ENCODE assay signal across 8 cellular contexts in the genomic region with DNA sequence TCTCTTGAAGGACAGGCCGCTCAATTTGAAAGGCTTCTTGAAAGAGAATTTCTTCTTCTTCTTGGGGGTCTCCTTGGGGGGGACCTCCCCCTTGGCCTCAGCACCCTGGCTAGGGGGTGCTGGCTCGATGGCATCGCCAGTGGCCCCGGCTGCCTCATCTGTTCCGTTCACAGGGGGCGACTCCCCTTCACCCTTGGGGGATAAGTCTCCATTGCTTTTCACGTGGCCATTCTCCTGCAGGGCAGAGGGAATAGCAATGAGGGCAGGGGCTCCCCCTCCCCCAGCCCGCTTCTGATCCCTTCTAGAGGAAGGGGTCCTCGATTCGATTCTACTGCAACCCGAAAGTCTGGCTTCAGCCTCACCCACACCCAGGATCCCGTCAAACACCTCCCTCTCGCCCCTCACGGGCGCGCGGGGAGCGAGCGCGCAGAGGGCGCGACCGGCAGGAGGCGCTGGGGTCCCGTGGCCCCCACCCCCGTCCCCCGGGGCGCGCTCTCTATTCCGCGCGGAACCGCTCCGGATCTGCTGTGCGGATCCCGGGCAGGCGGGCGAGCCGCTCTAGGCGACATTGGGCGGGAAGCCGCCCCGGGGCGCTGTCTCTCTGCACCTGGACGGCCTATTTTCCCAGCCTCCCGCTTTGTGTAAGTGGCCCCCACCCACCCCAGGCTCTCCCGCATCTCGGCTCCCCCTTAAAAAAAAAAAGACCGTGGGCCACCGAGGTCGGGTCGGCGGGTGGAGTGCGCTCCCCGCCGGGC. TPM values are rescaled to one million over a fixed set of nuclear protein-coding genes. Genes with fewer than 3 reads are reported as not detected.
A peak's percentile ranks its signal among the peaks of the same experiment; 100 is the strongest.
DNase-seq lines count a peak whose midpoint lies in the region; ATAC-seq and TF ChIP-seq lines count a peak whose summit lies in the region.

No MANE protein-coding gene starts in this region.

- peaks cover 37% of the 10 kb centered on the region for H3K36me3 Mint-ChIP-seq in activated naive CD4-positive, alpha-beta T cell treated with anti-CD3 and anti-CD28 coated beads, Interleukin-2, amount 10 ng/mL, durations not matched to agents 7 days and 5 days

- H3K27me3 Mint-ChIP-seq in activated naive CD4-positive, alpha-beta T cell treated with anti-CD3 and anti-CD28 coated beads, Interleukin-2, amount 10 ng/mL, durations not matched to agents 7 days and 5 days, result peaks cover 23% of the 10 kb centered on the region

- H3K27me3 ChIP-seq in heart right ventricle, result peaks cover 0 to 11% (median 0%) of the 10 kb centered on the region in 7 donors
- H3K27me3 ChIP-seq in psoas muscle (ENCODE audit: insufficient read depth in 3 of 3, low read length in 2 of 3), result no peaks in the 10 kb centered on the region

- POLR2A ChIA-PET in RWPE1 (lab: Yijun Ruan, JAX; ENCODE audit: low non-redundant PET), result interaction anchor here (1.4 kb wide), 1 partner anchor 59 kb away, joined by 3 read pairs; a partner anchor contains a TSS

- DNase-seq in DMS53 (lab: John Stamatoyannopoulos, UW), result peak; percentile 79
- DNase-seq in RWPE1 (ENCODE audit: low spot score), result peak; percentile 41
- peak; percentile 76 for DNase-seq in activated naive CD4-positive, alpha-beta T cell treated with anti-CD3 and anti-CD28 coated beads, Interleukin-2, amount 10 ng/mL, durations not matched to agents 7 days and 5 days
- DNase-seq in heart right ventricle, result peak in 1 of 2 donors; percentile 63
- DNase-seq in psoas muscle, result peak; percentile 57 to 61
- DNase-seq in T1000 (lab: John Stamatoyannopoulos, UW), result no peak

- intact Hi-C loops in heart right ventricle (cut with DNase I) (loop anchor here in 1 of 10 donors (5.0 kb wide), 1 partner anchor 57 kb away; a partner anchor contains a TSS), psoas muscle (cut with DNase I) (no loop called here)

- peak overlapping the region; percentile 89 for H3K4me3 Mint-ChIP-seq in activated naive CD4-positive, alpha-beta T cell treated with anti-CD3 and anti-CD28 coated beads, Interleukin-2, amount 10 ng/mL, durations not matched to agents 7 days and 5 days

- peaks cover 46% of the 10 kb centered on the region for H3K4me1 Mint-ChIP-seq in activated naive CD4-positive, alpha-beta T cell treated with anti-CD3 and anti-CD28 coated beads, Interleukin-2, amount 10 ng/mL, durations not matched to agents 7 days and 5 days

- ATAC-seq in HG02678 (IDR thresholded peaks at IDR 0.05; ENCODE audit: unreplicated experiment) (peak; percentile 25), heart right ventricle (peak; percentile 42 to 63 (median 52)), psoas muscle (peak; percentile 35 to 65 (median 52)), GM21526 (IDR thresholded peaks at IDR 0.05; ENCODE audit: low FRiP score, unreplicated experiment) (no peak)

- H3K36me3 ChIP-seq in heart right ventricle (peaks cover 0 to 45% (median 27%) of the 10 kb centered on the region in 9 donors), psoas muscle (ENCODE audit: insufficient read depth in 1 of 2, low read depth in 1 of 2) (peaks cover 0 to 27% of the 10 kb centered on the region in 2 donors)

- no peaks in the 10 kb centered on the region for H3K9me3 ChIP-seq in heart right ventricle
- no peaks in the 10 kb centered on the region for H3K9me3 ChIP-seq in psoas muscle

- peak overlapping the region; percentile 73 for H3K27ac Mint-ChIP-seq in activated naive CD4-positive, alpha-beta T cell treated with anti-CD3 and anti-CD28 coated beads, Interleukin-2, amount 10 ng/mL, durations not matched to agents 7 days and 5 days

- CTCF ChIA-PET in RWPE1 (lab: Yijun Ruan, JAX), result interaction anchor here (1.2 kb wide), 2 partner anchors 66 to 93 kb away, joined by 3 to 4 read pairs; no protein-coding TSS in a partner anchor
- CTCF ChIA-PET in activated naive CD4-positive, alpha-beta T cell treated with anti-CD3 and anti-CD28 coated beads, Interleukin-2, amount 10 ng/mL, durations not matched to agents 7 days and 5 days (lab: Charles Lee), result interaction anchor here (0.9 to 1.0 kb wide), 2 partner anchors 24 to 37 kb away, joined by 3 read pairs; no protein-coding TSS in a partner anchor

- H3K4me3 ChIP-seq in heart right ventricle (peak overlapping the region; percentile 50 to 81 (median 72)), psoas muscle (peak overlapping the region; percentile 74)

- H3K9me3 Mint-ChIP-seq in activated naive CD4-positive, alpha-beta T cell treated with anti-CD3 and anti-CD28 coated beads, Interleukin-2, amount 10 ng/mL, durations not matched to agents 7 days and 5 days, result no peaks in the 10 kb centered on the region

- H3K27ac ChIP-seq in RWPE1 (no peak overlapping the region), heart right ventricle (peak overlapping the region in 9 of 10 donors; percentile 61 to 89 (median 85)), psoas muscle (peak overlapping the region; percentile 36)

- peaks cover 0 to 55% (median 44%) of the 10 kb centered on the region in 9 donors for H3K4me1 ChIP-seq in heart right ventricle
- H3K4me1 ChIP-seq in psoas muscle, result no peaks in the 10 kb centered on the region

- WGBS in heart right ventricle, 2 donors, result 3 to 4% methylated on average over 49 to 56 of the region's 56 CpGs
- 5 to 7% (median 5%) methylated on average over 40 to 56 of the region's 56 CpGs for WGBS in psoas muscle, 3 donors

- TF ChIP-seq CTCF in RWPE1 (conservative IDR thresholded peaks at IDR 0.05; ENCODE audit: low read depth), result peak; percentile 77
- TF ChIP-seq CTCF in heart right ventricle (IDR thresholded peaks at IDR 0.05), result peak; percentile 56 to 87 (median 77)
- peak; percentile 49 for TF ChIP-seq CTCF in psoas muscle (IDR thresholded peaks at IDR 0.05)

RNA-seq across cellular contexts. Expression of a gene that starts 1.0 kb away (rescaled TPM):
- total RNA-seq in heart right ventricle, result 10 to 100 TPM in 8 of 10 donors, 1 to 10 TPM in 2; 6.3 to 27.4 (median 13.2) TPM
- polyA plus RNA-seq in heart right ventricle, result 10 to 100 TPM; 21.1 to 61.1 TPM
- 1 to 10 TPM; 5.6 to 9.5 (median 8.8) TPM for total RNA-seq in psoas muscle
- 10 to 100 TPM in 2 of 3 donors, 1 to 10 TPM in 1; 9.4 to 12.9 (median 12.2) TPM for polyA plus RNA-seq in psoas muscle

RNA-seq across cellular contexts. Expression of a gene that starts 27.2 kb away (rescaled TPM):
- total RNA-seq in heart right ventricle (1 to 10 TPM in 9 of 10 donors, under 1 TPM in 1; 0.93 to 5.2 (median 2.2) TPM), psoas muscle (1 to 10 TPM in 3 of 4 donors, under 1 TPM in 1; 0.98 to 4.0 (median 1.7) TPM)
- polyA plus RNA-seq in heart right ventricle (10 to 100 TPM in 1 of 2 donors, 1 to 10 TPM in 1; 2.8 to 13.4 TPM), psoas muscle (1 to 10 TPM; 1.8 to 3.1 (median 2.1) TPM)

RNA-seq across cellular contexts. Expression of a gene that starts 27.3 kb away (rescaled TPM):
- total RNA-seq in heart right ventricle (1 to 10 TPM in 7 of 10 donors, under 1 TPM in 3; 0.47 to 5.8 (median 1.7) TPM), psoas muscle (1 to 10 TPM in 1 of 4 donors, not detected in 3; 1.5 TPM)
- polyA plus RNA-seq in heart right ventricle (1 to 10 TPM in 1 of 2 donors, under 1 TPM in 1; 0.10 to 4.4 TPM), psoas muscle (1 to 10 TPM in 1 of 3 donors, under 1 TPM in 2; 0.10 to 4.0 (median 0.12) TPM)

RNA-seq across cellular contexts. Expression of a gene that starts 43.2 kb away (rescaled TPM):
- total RNA-seq in heart right ventricle, result 10 to 100 TPM; 27.5 to 43.5 (median 33.0) TPM
- polyA plus RNA-seq in heart right ventricle, result 10 to 100 TPM; 29.6 to 33.9 TPM
- total RNA-seq in psoas muscle, result 10 to 100 TPM; 11.8 to 17.2 (median 14.6) TPM
- 10 to 100 TPM; 13.8 to 23.1 (median 17.0) TPM for polyA plus RNA-seq in psoas muscle

RNA-seq across cellular contexts. Expression of a gene that starts 59.2 kb away (rescaled TPM):
- total RNA-seq in heart right ventricle (10 to 100 TPM; 37.2 to 49.4 (median 45.9) TPM), psoas muscle (10 to 100 TPM; 29.5 to 59.1 (median 34.5) TPM)
- polyA plus RNA-seq in heart right ventricle (10 to 100 TPM; 21.4 to 24.1 TPM), psoas muscle (10 to 100 TPM; 25.4 to 68.4 (median 29.6) TPM)
